8 cellular contexts compared by ENCODE assay signal in genomic region chr17:82098939-82099765, GRCh38. TPM values are rescaled to one million over a fixed set of nuclear protein-coding genes. Genes with fewer than 3 reads are reported as not detected.
DNase-seq lines count a peak whose midpoint lies in the region; ATAC-seq and TF ChIP-seq lines count a peak whose summit lies in the region.

No MANE protein-coding gene starts in this region.

- peaks cover 9% of the 10 kb centered on the region for H3K36me3 ChIP-seq in Caco-2 (ENCODE audit: control insufficient read depth, insufficient read depth, low read length)
- H3K36me3 ChIP-seq in HUES48 (ENCODE audit: control insufficient read depth, insufficient read depth, low read length) = peaks cover 18% of the 10 kb centered on the region
- peaks cover 16% of the 10 kb centered on the region for H3K36me3 ChIP-seq in iPS DF 6.9 (ENCODE audit: control insufficient read depth, insufficient read depth, low read length)

- H3K27ac ChIP-seq in HUES48 (ENCODE audit: low read depth, low read length) (peak overlapping the region; percentile 97), iPS DF 6.9 (ENCODE audit: low read length) (no peak overlapping the region)

- no peaks in the 10 kb centered on the region for H3K9me3 Mint-ChIP-seq in Caco-2 (ENCODE audit: unreplicated experiment)
- no peaks in the 10 kb centered on the region for H3K9me3 Mint-ChIP-seq in activated naive CD4-positive, alpha-beta T cell treated with anti-CD3 and anti-CD28 coated beads, Interleukin-2, amount 50 U/mL, for 24 hours
- no peaks in the 10 kb centered on the region for H3K9me3 Mint-ChIP-seq in stimulated activated memory B cell treated with anti-CD40 and anti-IgM and Interleukin-4, amounts not matched to agents 10 μg/mL and 1 μg/mL and 100 μg/mL, for 72 hours

- TF ChIP-seq CTCF in Caco-2 (IDR thresholded peaks at IDR 0.05; ENCODE audit: insufficient read depth in 1 of 2, low read depth in 1 of 2, low read length in 1 of 2, severe bottlenecking in 1 of 2, unreplicated experiment in 1 of 2) = no peak

- H3K27me3 ChIP-seq in Caco-2 (replicated peaks; ENCODE audit: control insufficient read depth, insufficient read depth, low read length) (no peaks in the 10 kb centered on the region), HUES48 (ENCODE audit: control insufficient read depth, insufficient read depth, low read length) (no peaks in the 10 kb centered on the region), iPS DF 6.9 (ENCODE audit: control insufficient read depth, insufficient read depth, low read length) (no peaks in the 10 kb centered on the region)

- no CpG with 5 or more reads among the region's 81 CpGs for WGBS in iPS DF 6.9 (ENCODE audit: insufficient coverage, insufficient read length)

- POLR2A ChIA-PET in Caco-2 (lab: Charles Lee) = interaction anchor here (0.5 to 1.8 kb wide), 10 partner anchors 16 to 238 kb away, joined by 3 to 17 read pairs (median 4); partner anchors contain the start of genes CENPX, DCXR, LRRC45 and RAC3

- H3K4me1 ChIP-seq in Caco-2 = peaks cover 62% of the 10 kb centered on the region
- peaks cover 41% of the 10 kb centered on the region for H3K4me1 ChIP-seq in HUES48 (ENCODE audit: control insufficient read depth, insufficient read depth, low read length)
- H3K4me1 ChIP-seq in iPS DF 6.9 (ENCODE audit: control insufficient read depth, insufficient read depth, low read length) = peaks cover 21% of the 10 kb centered on the region

- peak overlapping the region; percentile 86 for H3K27ac Mint-ChIP-seq in Caco-2 (ENCODE audit: unreplicated experiment)
- H3K27ac Mint-ChIP-seq in activated naive CD4-positive, alpha-beta T cell treated with anti-CD3 and anti-CD28 coated beads, Interleukin-2, amount 50 U/mL, for 24 hours = peak overlapping the region; percentile 92
- H3K27ac Mint-ChIP-seq in stimulated activated memory B cell treated with anti-CD40 and anti-IgM and Interleukin-4, amounts not matched to agents 10 μg/mL and 1 μg/mL and 100 μg/mL, for 72 hours = peak overlapping the region; percentile 94

- CTCF ChIA-PET in Caco-2 (lab: Charles Lee) = interaction anchor here (0.7 to 2.1 kb wide), 3 partner anchors 21 to 137 kb away, joined by 3 to 12 read pairs (median 4); partner anchors contain the start of gene DCXR

- H3K36me3 Mint-ChIP-seq in Caco-2 (ENCODE audit: insufficient read depth, unreplicated experiment) = peaks cover 72% of the 10 kb centered on the region
- H3K36me3 Mint-ChIP-seq in activated naive CD4-positive, alpha-beta T cell treated with anti-CD3 and anti-CD28 coated beads, Interleukin-2, amount 50 U/mL, for 24 hours = no peaks in the 10 kb centered on the region
- H3K36me3 Mint-ChIP-seq in stimulated activated memory B cell treated with anti-CD40 and anti-IgM and Interleukin-4, amounts not matched to agents 10 μg/mL and 1 μg/mL and 100 μg/mL, for 72 hours = no peaks in the 10 kb centered on the region

- peak overlapping the region; percentile 82 for H3K9ac ChIP-seq in HUES48 (ENCODE audit: low read depth, low read length)

- BruUV-seq in Caco-2 (replicated peaks; lab: Mats Ljungman, UMichigan) = no TSS peak

- peak; percentile 5 for ATAC-seq in GM21367 (IDR thresholded peaks at IDR 0.05; ENCODE audit: unreplicated experiment)
- peak; percentile 13 for ATAC-seq in stimulated activated memory B cell treated with anti-CD40 and anti-IgM and Interleukin-4, amounts not matched to agents 10 μg/mL and 1 μg/mL and 100 μg/mL, for 72 hours

- intact Hi-C loops in Caco-2 (cut with micrococcal nuclease; ENCODE audit: unreplicated experiment) = loop anchor here (2.0 kb wide), 1 partner anchor 62 kb away; the partner anchor contains the start of gene DCXR

- H3K4me3 Mint-ChIP-seq in Caco-2 (ENCODE audit: unreplicated experiment) = peak overlapping the region; percentile 76
- H3K4me3 Mint-ChIP-seq in activated naive CD4-positive, alpha-beta T cell treated with anti-CD3 and anti-CD28 coated beads, Interleukin-2, amount 50 U/mL, for 24 hours = peak overlapping the region; percentile 84
- H3K4me3 Mint-ChIP-seq in stimulated activated memory B cell treated with anti-CD40 and anti-IgM and Interleukin-4, amounts not matched to agents 10 μg/mL and 1 μg/mL and 100 μg/mL, for 72 hours = peak overlapping the region; percentile 90

- H3K9me3 ChIP-seq in Caco-2 (no peaks in the 10 kb centered on the region), HUES48 (ENCODE audit: control insufficient read depth, insufficient read depth, low read length) (no peaks in the 10 kb centered on the region), iPS DF 6.9 (ENCODE audit: control insufficient read depth, insufficient read depth, low read length) (no peaks in the 10 kb centered on the region)

- DNase-seq in Caco-2 (peak in 1 of 2 experiments; percentile 47), iPS DF 6.9 (ENCODE audit: low read depth, low spot score) (no peak), NCI-H2029 treated with DMSO at 0.1 percent for 48 hours (lab: John Stamatoyannopoulos, UW) (no peak), GF-D8 (lab: John Stamatoyannopoulos, UW) (no peak)

- peaks cover 14% of the 10 kb centered on the region for H3K4me1 Mint-ChIP-seq in Caco-2 (ENCODE audit: low read depth, unreplicated experiment)
- peaks cover 9% of the 10 kb centered on the region for H3K4me1 Mint-ChIP-seq in activated naive CD4-positive, alpha-beta T cell treated with anti-CD3 and anti-CD28 coated beads, Interleukin-2, amount 50 U/mL, for 24 hours
- H3K4me1 Mint-ChIP-seq in stimulated activated memory B cell treated with anti-CD40 and anti-IgM and Interleukin-4, amounts not matched to agents 10 μg/mL and 1 μg/mL and 100 μg/mL, for 72 hours = peaks cover 28% of the 10 kb centered on the region

- H3K27me3 Mint-ChIP-seq in Caco-2 (ENCODE audit: insufficient read depth, unreplicated experiment) = no peaks in the 10 kb centered on the region
- H3K27me3 Mint-ChIP-seq in activated naive CD4-positive, alpha-beta T cell treated with anti-CD3 and anti-CD28 coated beads, Interleukin-2, amount 50 U/mL, for 24 hours = no peaks in the 10 kb centered on the region
- H3K27me3 Mint-ChIP-seq in stimulated activated memory B cell treated with anti-CD40 and anti-IgM and Interleukin-4, amounts not matched to agents 10 μg/mL and 1 μg/mL and 100 μg/mL, for 72 hours = no peaks in the 10 kb centered on the region

- H3K4me3 ChIP-seq in Caco-2 (ENCODE audit: low read depth, low read length) (peak overlapping the region; percentile 78), HUES48 (ENCODE audit: low read depth, low read length) (peak overlapping the region; percentile 72), iPS DF 6.9 (ENCODE audit: low read length) (peak overlapping the region; percentile 78)

RNA-seq across cellular contexts. Expression of gene FASN, which starts 1.1 kb away (rescaled TPM):
- 330 and 359 TPM in 2 replicates for total RNA-seq in Caco-2 (2022)

RNA-seq across cellular contexts. Expression of gene DUS1L, which starts 33.5 kb away (rescaled TPM):
- 129 TPM in 2 replicates for total RNA-seq in Caco-2 (2022)

RNA-seq across cellular contexts. Expression of gene GPS1, which starts 47.5 kb away (rescaled TPM):
- 185 and 195 TPM in 2 replicates for total RNA-seq in Caco-2 (2022)

RNA-seq across cellular contexts. Expression of gene RFNG, which starts 47.5 kb away (rescaled TPM):
- 33.0 and 35.5 TPM in 2 replicates for total RNA-seq in Caco-2 (2022)
